In genomic region chr17:81528384-81528650, GRCh38 we compare ENCODE assay signal across 26 cellular contexts. TPM values are rescaled to one million over a fixed set of nuclear protein-coding genes. Genes with fewer than 3 reads are reported as not detected.
"Had no signal": no experiment of that assay in that cellular context is flagged by ENCODE, and none has a peak within 500 bp of the region (broad histone marks: within the 10 kb centered on the region; RNA-seq: fewer than 3 reads in every experiment).

No MANE protein-coding gene starts in this region.

- ATAC-seq: foreskin keratinocyte; natural killer cell; stimulated activated memory B cell treated with anti-CD40 and anti-IgM and Interleukin-4, amounts not matched to agents 10 μg/mL and 1 μg/mL and 100 μg/mL, for 72 hours; stimulated activated naive CD8-positive, alpha-beta T cell treated with anti-CD3 and anti-CD28 coated beads, Interleukin-15, Interleukin-2, amounts not matched to agents 100 U/mL and 50 U/mL, for 24 hours had no signal

- H3K4me3 ChIP-seq: colonic mucosa, esophagus muscularis mucosa, gastroesophageal sphincter, hepatocyte, left ventricle myocardium inferior, lung, sigmoid colon, testis, tibial nerve had no signal

- H3K36me3 ChIP-seq: colonic mucosa, esophagus muscularis mucosa, gastroesophageal sphincter, heart left ventricle, left ventricle myocardium inferior, neutrophil, pancreas, sigmoid colon, tibial nerve, upper lobe of left lung had no signal

- H3K9me3 ChIP-seq: colonic mucosa, esophagus muscularis mucosa, gastroesophageal sphincter, heart left ventricle, left ventricle myocardium inferior, neutrophil, pancreas, sigmoid colon, testis, tibial nerve, upper lobe of left lung had no signal

- FAIRE-seq: endothelial cell of umbilical vein, islet of Langerhans, pancreas had no signal

- H3K27ac ChIP-seq: colonic mucosa, esophagus muscularis mucosa, foreskin keratinocyte, gastroesophageal sphincter, heart left ventricle, hepatocyte, left ventricle myocardium inferior, neutrophil, pancreas, sigmoid colon, testis, tibial nerve, upper lobe of left lung had no signal

- H2AFZ ChIP-seq: hepatocyte had no signal

- H3K79me2 ChIP-seq: hepatocyte had no signal

- H3K4me1 ChIP-seq: colonic mucosa, foreskin keratinocyte, pancreas, testis had no signal

- H3K27me3 ChIP-seq: hepatocyte, pancreas, testis had no signal

- H3K4me2 ChIP-seq: hepatocyte had no signal

- DNase-seq: colonic mucosa; effector memory CD4-positive, alpha-beta T cell; foreskin keratinocyte; kidney glomerular epithelial cell; left colon; left ventricle myocardium inferior; natural killer cell; sigmoid colon; stimulated activated CD4-positive, alpha-beta T cell treated with anti-CD3 and anti-CD28 coated beads, Interleukin-2, amount 100 ng/mL, for 24 hours; stimulated activated CD4-positive, alpha-beta T cell treated with anti-CD3 and anti-CD28 coated beads, Interleukin-4, amount 100 ng/mL, for 4 hours; stimulated activated naive CD8-positive, alpha-beta T cell treated with anti-CD3 and anti-CD28 coated beads, Interleukin-15, Interleukin-2, amounts not matched to agents 100 U/mL and 50 U/mL, for 24 hours; substantia nigra; testis had no signal

RNA-seq across cellular contexts. Expression of gene FSCN2, which starts 0.1 kb away (rescaled TPM):
- total RNA-seq: epithelial cell of proximal tubule, foreskin keratinocyte had no signal
- polyA plus RNA-seq: foreskin keratinocyte had no signal
